In the genomic region with DNA sequence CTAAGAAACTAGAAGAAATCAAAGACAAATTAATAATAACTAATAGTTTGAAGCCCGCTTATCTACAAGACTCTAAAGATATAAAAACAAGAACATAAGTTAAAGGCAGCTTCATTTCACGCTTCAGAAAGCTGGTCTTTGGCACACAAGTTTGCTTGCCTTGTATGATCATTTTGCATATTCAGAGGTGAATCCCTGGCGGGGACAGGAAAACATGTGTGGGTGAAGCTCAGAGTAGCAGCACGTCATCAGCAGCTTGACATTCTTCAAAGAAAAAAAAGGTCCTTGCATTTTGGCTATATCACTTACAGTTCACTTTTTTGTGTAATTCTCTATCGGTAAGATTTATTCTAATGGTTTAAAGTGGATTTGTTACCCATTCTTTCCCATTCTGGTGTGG, we compare ENCODE assay signal across 16 cellular contexts.
A peak's percentile ranks its signal among the peaks of the same experiment; 100 is the strongest.
DNase-seq lines count a peak whose midpoint lies in the region; ATAC-seq, FAIRE-seq and TF ChIP-seq lines count a peak whose summit lies in the region.
"Had no signal": no experiment of that assay in that cellular context is flagged by ENCODE, and none has a peak within 500 bp of the region (broad histone marks: within the 10 kb centered on the region; RNA-seq: fewer than 3 reads in every experiment).

No MANE protein-coding gene starts in this region.

- intact Hi-C loops in activated CD4-positive, alpha-beta T cell treated with anti-CD3 and anti-CD28 coated beads for 36 hours (cut with DNase I, micrococcal nuclease) = no loop called here

- H3K4me3 Mint-ChIP-seq in memory B cell = no peak overlapping the region
- no peak overlapping the region for H3K4me3 Mint-ChIP-seq in activated CD4-positive, alpha-beta T cell treated with anti-CD3 and anti-CD28 coated beads for 36 hours
- H3K4me3 Mint-ChIP-seq: CD4-positive, alpha-beta memory T cell had no signal

- H3K4me1 ChIP-seq in BLaER1 = peaks cover 10% of the 10 kb centered on the region
- H3K4me1 ChIP-seq: SJSA1 had no signal

- CTCF ChIA-PET in activated CD4-positive, alpha-beta T cell treated with anti-CD3 and anti-CD28 coated beads for 36 hours (lab: Charles Lee) = interaction anchor here (0.8 kb wide), 1 partner anchor 30 kb away, joined by 3 read pairs; no protein-coding TSS in a partner anchor

- DNase-seq in NB4 (ENCODE audit: low read depth) (peak; percentile 0), memory B cell (ENCODE audit: low spot score in 2 of 2) (peak in 1 of 2 donors; percentile 21), frontal cortex (ENCODE audit: low spot score in 2 of 2) (no peak)
- no peak for DNase-seq in activated CD4-positive, alpha-beta T cell treated with anti-CD3 and anti-CD28 coated beads for 36 hours
- DNase-seq: CD4-positive, alpha-beta memory T cell; GF-D8; H7; KG1; NCI-H1105; NCI-H1694 treated with DMSO at 0.1 percent for 48 hours; RPMI8226 had no signal

- TF ChIP-seq POLR2A in NB4 (IDR thresholded peaks at IDR 0.05; ENCODE audit: extremely low read depth, insufficient read length) = no peak

- no peaks in the 10 kb centered on the region for H3K27me3 ChIP-seq in BLaER1
- H3K27me3 ChIP-seq: SJSA1 had no signal

- H3K27ac ChIP-seq in BLaER1 = no peak overlapping the region
- H3K27ac ChIP-seq: SJSA1 had no signal

- H3K9me3 ChIP-seq in BLaER1 = peaks cover 16% of the 10 kb centered on the region
- H3K9me3 ChIP-seq: SJSA1 had no signal

- FAIRE-seq in frontal cortex (lab: Jason Lieb, UNC) = no peak
- FAIRE-seq: D721Med had no signal

- no peaks in the 10 kb centered on the region for H3K27me3 Mint-ChIP-seq in memory B cell
- H3K27me3 Mint-ChIP-seq in activated CD4-positive, alpha-beta T cell treated with anti-CD3 and anti-CD28 coated beads for 36 hours = no peaks in the 10 kb centered on the region

- no peak overlapping the region for H3K27ac Mint-ChIP-seq in memory B cell
- no peak overlapping the region for H3K27ac Mint-ChIP-seq in activated CD4-positive, alpha-beta T cell treated with anti-CD3 and anti-CD28 coated beads for 36 hours
- H3K27ac Mint-ChIP-seq: CD4-positive, alpha-beta memory T cell had no signal

- H3K9me3 Mint-ChIP-seq in memory B cell = peaks cover 8% of the 10 kb centered on the region
- peaks cover 11% of the 10 kb centered on the region for H3K9me3 Mint-ChIP-seq in activated CD4-positive, alpha-beta T cell treated with anti-CD3 and anti-CD28 coated beads for 36 hours (ENCODE audit: low read depth)

- POLR2A ChIA-PET in activated CD4-positive, alpha-beta T cell treated with anti-CD3 and anti-CD28 coated beads for 36 hours (lab: Charles Lee) = interaction anchor here (0.6 kb wide), 1 partner anchor 132 kb away, joined by 5 read pairs; no protein-coding TSS in a partner anchor

- ATAC-seq in HG02588 (IDR thresholded peaks at IDR 0.05; ENCODE audit: unreplicated experiment) (peak; percentile 51), memory B cell (ENCODE audit: low read depth) (peak; percentile 98), HG02798 (IDR thresholded peaks at IDR 0.05; ENCODE audit: poor library complexity, unreplicated experiment) (no peak)
- ATAC-seq in activated CD4-positive, alpha-beta T cell treated with anti-CD3 and anti-CD28 coated beads for 36 hours = no peak

- H3K4me1 Mint-ChIP-seq in memory B cell = peaks cover 4% of the 10 kb centered on the region
- H3K4me1 Mint-ChIP-seq in activated CD4-positive, alpha-beta T cell treated with anti-CD3 and anti-CD28 coated beads for 36 hours = no peaks in the 10 kb centered on the region
- H3K4me1 Mint-ChIP-seq: CD4-positive, alpha-beta memory T cell had no signal

- peaks cover 5% of the 10 kb centered on the region for H3K36me3 Mint-ChIP-seq in memory B cell
- H3K36me3 Mint-ChIP-seq in activated CD4-positive, alpha-beta T cell treated with anti-CD3 and anti-CD28 coated beads for 36 hours (ENCODE audit: low read depth) = no peaks in the 10 kb centered on the region
- H3K36me3 Mint-ChIP-seq: CD4-positive, alpha-beta memory T cell had no signal

- no peak for TF ChIP-seq CTCF in NB4 (IDR thresholded peaks at IDR 0.05; ENCODE audit: low read depth, low read length)

- peak overlapping the region; percentile 5; the same call in 1 of the 2 replicates for H3K4me2 ChIP-seq in BLaER1

- H3K4me3 ChIP-seq in BLaER1 = no peak overlapping the region
- H3K4me3 ChIP-seq in NB4 (ENCODE audit: low read depth, low read length) = no peak overlapping the region
- H3K4me3 ChIP-seq: SJSA1 had no signal

- no peak overlapping the region for H3K9ac ChIP-seq in BLaER1

- H3K36me3 ChIP-seq in BLaER1 = 0 out of 2 replicates have a peak, but pooled peaks cover 5% of the 10 kb centered on the region
- H3K36me3 ChIP-seq: SJSA1 had no signal

- H4K20me1 ChIP-seq in BLaER1 = no peaks in the 10 kb centered on the region

Comparison
In these comparisons a context has a peak if more than half of its experiments do, and no peak if none do; other contexts are left out.
1. ATAC-seq: peak in HG02588 (single experiment) and memory B cell (single experiment); none in activated CD4-positive, alpha-beta T cell treated with anti-CD3 and anti-CD28 coated beads for 36 hours (single experiment) and HG02798 (single experiment).